Comparison of ENCODE assay signal across 8 cellular contexts in the genomic region with DNA sequence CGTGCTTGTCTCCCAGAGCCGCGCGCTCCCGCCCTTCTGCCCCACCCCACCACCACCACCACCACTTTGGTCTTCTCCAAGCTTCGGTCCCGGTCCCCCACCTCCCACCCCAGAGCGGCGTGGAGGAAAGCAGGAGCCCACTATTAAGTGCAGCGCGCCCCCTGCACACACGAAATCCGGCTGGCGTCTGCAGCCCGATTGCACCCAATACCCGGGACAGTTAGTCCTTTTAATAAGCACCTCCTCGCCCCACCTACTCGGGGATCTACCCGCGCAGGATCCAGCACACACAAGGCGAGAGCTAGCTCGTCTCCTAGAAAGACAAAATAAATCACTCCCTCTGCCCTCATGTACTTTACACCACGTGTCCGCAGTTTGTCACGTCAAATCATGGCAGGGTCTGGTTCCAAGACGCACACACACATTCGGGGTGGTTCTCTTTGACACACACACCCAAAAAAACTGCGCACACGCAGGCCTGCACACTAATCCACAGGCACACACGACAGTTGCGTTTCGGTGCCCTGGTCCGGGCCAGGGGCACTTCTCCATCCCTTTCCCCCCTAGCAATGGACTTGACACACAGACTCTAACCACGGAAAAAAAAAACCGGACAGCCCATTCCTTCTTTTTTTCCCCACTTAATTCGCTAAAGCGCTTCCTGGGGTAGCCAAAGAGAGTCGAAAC. TPM values are rescaled to one million over a fixed set of nuclear protein-coding genes. Genes with fewer than 3 reads are reported as not detected.
DNase-seq lines count a peak whose midpoint lies in the region; FAIRE-seq and TF ChIP-seq lines count a peak whose summit lies in the region.

No MANE protein-coding gene starts in this region.

- H3K4me1 ChIP-seq in ascending aorta (peaks cover 0 to 10% of the 10 kb centered on the region in 2 donors), kidney (ENCODE audit: control insufficient read depth in 1 of 2, insufficient read depth in 1 of 2, low read depth in 1 of 2, low read length in 2 of 2) (peaks cover 0 to 22% of the 10 kb centered on the region in 2 donors)

- peak overlapping the region in 1 of 2 donors; percentile 73 for H3K9ac ChIP-seq in kidney (ENCODE audit: low read length in 2 of 2)

- no peak overlapping the region for H3K27ac ChIP-seq in ascending aorta
- peak overlapping the region; percentile 0 to 50 for H3K27ac ChIP-seq in kidney (ENCODE audit: low read depth in 2 of 2, low read length in 2 of 2)

- no peak for FAIRE-seq in kidney (lab: Jason Lieb, UNC)

- DNase-seq in GM13976 (ENCODE audit: low spot score) (peak; percentile 79), HFF-Myc (ENCODE audit: extremely low read depth, low read depth) (no peak), RPMI7951 (ENCODE audit: low read depth) (peak; percentile 8), ascending aorta (ENCODE audit: low spot score in 2 of 2) (no peak), kidney (peak; percentile 80), MG63 (no peak), NCI-H446 (lab: John Stamatoyannopoulos, UW) (no peak)
- peak; percentile 55 to 67 for DNase-seq in stimulated activated CD4-positive, alpha-beta T cell treated with anti-CD3 and anti-CD28 coated beads, Interleukin-2, amount 100 ng/mL, for 24 hours

- H3K27me3 ChIP-seq in ascending aorta, result peaks cover 5% of the 10 kb centered on the region
- peaks cover 51% of the 10 kb centered on the region for H3K27me3 ChIP-seq in MG63

- intact Hi-C loops in ascending aorta (cut with DNase I) (no loop called here), kidney (cut with DNase I) (loop anchor here (10.0 kb wide), 1 partner anchor 144 kb away; no protein-coding TSS in a partner anchor)

- no peak for TF ChIP-seq CTCF in GM13976 (IDR thresholded peaks at IDR 0.05; ENCODE audit: borderline replicate concordance, control extremely low read depth, extremely low read depth, insufficient read depth, missing control alignments)
- no peak for TF ChIP-seq CTCF in HFF-Myc (IDR thresholded peaks at IDR 0.05; ENCODE audit: low read depth, low read length, missing control alignments)
- TF ChIP-seq CTCF in ascending aorta (IDR thresholded peaks at IDR 0.05), result no peak
- no peak for TF ChIP-seq CTCF in kidney (IDR thresholded peaks at IDR 0.05; ENCODE audit: borderline replicate concordance, extremely low read depth, insufficient read depth)

- H3K9me3 ChIP-seq in ascending aorta (no peaks in the 10 kb centered on the region), kidney (ENCODE audit: control insufficient read depth in 1 of 2, low read length in 2 of 2) (no peaks in the 10 kb centered on the region), MG63 (no peaks in the 10 kb centered on the region)

- H3K36me3 ChIP-seq in ascending aorta, result no peaks in the 10 kb centered on the region
- no peaks in the 10 kb centered on the region for H3K36me3 ChIP-seq in kidney (ENCODE audit: control insufficient read depth in 1 of 2, insufficient read depth in 2 of 2, low read length in 2 of 2)
- no peaks in the 10 kb centered on the region for H3K36me3 ChIP-seq in MG63

- in situ Hi-C loops in GM13976 (cut with MboI; ENCODE audit: low sequenced_read_pairs, unreplicated experiment), result loop anchor here (10.0 to 25.0 kb wide), 3 partner anchors 144 to 747 kb away; no protein-coding TSS in a partner anchor

- H3K4me3 ChIP-seq in HFF-Myc (replicated peaks; ENCODE audit: low read depth, low read length) (peak overlapping the region; percentile 44), ascending aorta (peak overlapping the region; percentile 65 to 72), kidney (ENCODE audit: low read length in 2 of 2) (peak overlapping the region; percentile 76 to 88), MG63 (no peak overlapping the region)

RNA-seq across cellular contexts. Expression of gene SFMBT2, which starts 1.6 kb away (rescaled TPM):
- total RNA-seq in RPMI7951 (2014; rRNA removed; shearing (Covaris generic)), result 0.20 and 0.36 TPM in 2 replicates
- total RNA-seq in ascending aorta (2.2 TPM), kidney (15.3 TPM)
- 1.2 TPM for polyA plus RNA-seq in kidney (ENCODE audit: insufficient read depth, low read depth, low replicate concordance)
- total RNA-seq in MG63 (2014; rRNA removed; shearing (Covaris generic); ENCODE audit: low replicate concordance), result 0.03 TPM in 1 of 2 replicates, not detected in the other

Comparison
In these comparisons a context has a peak if more than half of its experiments do, and no peak if none do; other contexts are left out.
1. DNase-seq: peak in GM13976 (single experiment), RPMI7951 (single experiment), kidney (single experiment) and stimulated activated CD4-positive, alpha-beta T cell treated with anti-CD3 and anti-CD28 coated beads, Interleukin-2, amount 100 ng/mL, for 24 hours (2 of 2); none in HFF-Myc (single experiment), ascending aorta (0 of 2), MG63 (single experiment) and NCI-H446 (0 of 2).
2. H3K27ac ChIP-seq: peak in kidney (2 of 2); none in ascending aorta (0 of 2).